8 cellular contexts compared by ENCODE assay signal in the genomic region with DNA sequence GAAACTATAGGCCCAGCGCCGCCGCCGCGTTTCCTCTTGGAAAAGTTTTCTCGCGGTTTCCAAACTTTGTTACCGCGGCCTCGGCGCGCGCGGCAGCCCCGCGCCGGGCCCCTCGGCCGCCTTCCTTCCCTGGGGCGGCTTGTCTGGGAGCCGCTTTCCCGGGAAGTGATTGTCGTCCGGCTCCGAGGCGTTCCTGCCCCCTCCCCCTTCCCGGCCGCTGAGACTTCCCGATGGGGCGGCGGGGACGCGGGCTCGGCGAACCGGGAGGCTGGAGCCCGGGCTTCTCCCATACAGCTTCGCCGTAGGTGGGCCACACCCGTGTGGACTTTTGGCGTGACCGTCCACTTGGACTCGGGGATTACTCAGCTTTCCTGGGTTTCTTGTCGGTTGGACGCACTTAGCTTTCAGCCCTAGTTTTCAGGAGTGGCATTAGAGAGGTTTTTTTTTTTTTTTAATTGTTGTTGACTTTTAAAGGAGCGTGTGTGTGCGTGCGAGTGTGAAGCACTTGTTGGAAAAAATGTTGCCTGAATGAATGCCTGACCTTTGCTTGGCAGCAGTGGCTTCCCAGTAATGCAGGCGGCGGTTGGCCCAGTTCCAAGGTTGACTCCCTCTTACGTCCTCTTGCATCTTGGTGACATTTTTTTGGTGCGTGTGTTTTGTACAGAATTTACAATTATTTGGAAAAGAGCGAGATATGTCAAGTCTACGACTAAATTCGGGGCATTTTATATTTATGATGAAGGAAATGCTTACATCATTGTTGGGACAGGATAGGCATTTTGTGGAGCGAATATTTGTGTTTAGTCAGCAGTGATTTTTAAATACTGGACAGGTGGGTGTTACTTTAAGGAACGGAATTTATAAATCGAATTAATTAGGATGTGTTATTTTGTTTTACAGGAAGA. TPM values are rescaled to one million over a fixed set of nuclear protein-coding genes. Genes with fewer than 3 reads are reported as not detected.
DNase-seq lines count a peak whose midpoint lies in the region; ATAC-seq and TF ChIP-seq lines count a peak whose summit lies in the region.

No MANE protein-coding gene starts in this region.

- no peaks in the 10 kb centered on the region for H3K27me3 ChIP-seq in NT2/D1 (ENCODE audit: insufficient read depth, insufficient read length)

- H3K4me1 ChIP-seq in NT2/D1 (ENCODE audit: insufficient read depth, insufficient read length), result no peaks in the 10 kb centered on the region

- H3K9me3 ChIP-seq in NT2/D1 (ENCODE audit: insufficient read depth, low read length), result no peaks in the 10 kb centered on the region

- peaks cover 38% of the 10 kb centered on the region for H3K36me3 Mint-ChIP-seq in activated T-helper 2 cell treated with anti-CD3 and anti-CD28 coated beads, Interferon-gamma antibody, Interleukin-2, Interleukin-4, amounts not matched to agents 10 μg/mL and 5 μg/mL and 100 μg/mL, durations not matched to agents 14 hours and 24 hours and 36 hours (ENCODE audit: low read depth)
- no peaks in the 10 kb centered on the region for H3K36me3 Mint-ChIP-seq in natural killer cell

- peaks cover 7% of the 10 kb centered on the region for H3K9me3 Mint-ChIP-seq in activated T-helper 2 cell treated with anti-CD3 and anti-CD28 coated beads, Interferon-gamma antibody, Interleukin-2, Interleukin-4, amounts not matched to agents 10 μg/mL and 5 μg/mL and 100 μg/mL, durations not matched to agents 14 hours and 24 hours and 36 hours
- H3K9me3 Mint-ChIP-seq in natural killer cell, result peaks cover 0 to 3% of the 10 kb centered on the region in 2 donors

- peaks cover 36% of the 10 kb centered on the region for H3K4me1 Mint-ChIP-seq in activated T-helper 2 cell treated with anti-CD3 and anti-CD28 coated beads, Interferon-gamma antibody, Interleukin-2, Interleukin-4, amounts not matched to agents 10 μg/mL and 5 μg/mL and 100 μg/mL, durations not matched to agents 14 hours and 24 hours and 36 hours (ENCODE audit: low read depth)
- peaks cover 27 to 34% of the 10 kb centered on the region in 2 donors for H3K4me1 Mint-ChIP-seq in natural killer cell

- peaks cover 33% of the 10 kb centered on the region for H3K36me3 ChIP-seq in NT2/D1 (ENCODE audit: insufficient read depth, insufficient read length, low read length)

- H3K9ac ChIP-seq in NT2/D1 (ENCODE audit: insufficient read length, low read depth), result peak overlapping the region; percentile 79

- H3K4me3 ChIP-seq in GM12864 (ENCODE audit: low read depth, low read length), result peak overlapping the region; percentile 96
- H3K4me3 ChIP-seq in NT2/D1 (ENCODE audit: insufficient read length, low read depth), result peak overlapping the region; percentile 49
- peak overlapping the region; percentile 89 for H3K4me3 ChIP-seq in fibroblast of villous mesenchyme (ENCODE audit: low read depth, low read length)

- intact Hi-C loops in activated T-helper 2 cell treated with anti-CD3 and anti-CD28 coated beads, Interferon-gamma antibody, Interleukin-2, Interleukin-4, amounts not matched to agents 10 μg/mL and 5 μg/mL and 100 μg/mL, durations not matched to agents 14 hours and 24 hours and 36 hours (cut with micrococcal nuclease), result loop anchor here (1.0 kb wide), 2 partner anchors 12 to 16 kb away; no protein-coding TSS in a partner anchor
- intact Hi-C loops in natural killer cell (cut with micrococcal nuclease), result no loop called here

- ATAC-seq in HG03342 (IDR thresholded peaks at IDR 0.05; ENCODE audit: unreplicated experiment), result peak; percentile 23
- peak in 2 of 3 donors; percentile 9 to 11 for ATAC-seq in natural killer cell
- no peak for ATAC-seq in HG02938 (IDR thresholded peaks at IDR 0.05; ENCODE audit: unreplicated experiment)

- peak overlapping the region; percentile 85 for H3K27ac Mint-ChIP-seq in activated T-helper 2 cell treated with anti-CD3 and anti-CD28 coated beads, Interferon-gamma antibody, Interleukin-2, Interleukin-4, amounts not matched to agents 10 μg/mL and 5 μg/mL and 100 μg/mL, durations not matched to agents 14 hours and 24 hours and 36 hours
- H3K27ac Mint-ChIP-seq in natural killer cell, result peak overlapping the region in 1 of 2 donors; percentile 44

- TF ChIP-seq CTCF in GM12864 (IDR thresholded peaks at IDR 0.05; ENCODE audit: low read depth, low read length, missing control alignments) (no peak), fibroblast of villous mesenchyme (IDR thresholded peaks at IDR 0.05; ENCODE audit: insufficient read depth, low read depth, low read length) (no peak), natural killer cell (IDR thresholded peaks at IDR 0.05) (no peak)

- H3K27me3 Mint-ChIP-seq in activated T-helper 2 cell treated with anti-CD3 and anti-CD28 coated beads, Interferon-gamma antibody, Interleukin-2, Interleukin-4, amounts not matched to agents 10 μg/mL and 5 μg/mL and 100 μg/mL, durations not matched to agents 14 hours and 24 hours and 36 hours (ENCODE audit: low read depth), result peaks cover 7% of the 10 kb centered on the region
- H3K27me3 Mint-ChIP-seq in natural killer cell (ENCODE audit: low read depth in 2 of 2), result peaks cover 8 to 19% of the 10 kb centered on the region in 2 donors

- peak overlapping the region; percentile 95 for H3K4me3 Mint-ChIP-seq in activated T-helper 2 cell treated with anti-CD3 and anti-CD28 coated beads, Interferon-gamma antibody, Interleukin-2, Interleukin-4, amounts not matched to agents 10 μg/mL and 5 μg/mL and 100 μg/mL, durations not matched to agents 14 hours and 24 hours and 36 hours (ENCODE audit: low read depth)
- H3K4me3 Mint-ChIP-seq in natural killer cell, result peak overlapping the region; percentile 86

- no peak for DNase-seq in GM12864 (ENCODE audit: low read depth)
- peak; percentile 27 for DNase-seq in NT2/D1 (ENCODE audit: low read depth, low spot score)
- peak; percentile 17 for DNase-seq in activated T-helper 2 cell treated with anti-CD3 and anti-CD28 coated beads, Interferon-gamma antibody, Interleukin-2, Interleukin-4, amounts not matched to agents 10 μg/mL and 5 μg/mL and 100 μg/mL, durations not matched to agents 14 hours and 24 hours and 36 hours (ENCODE audit: low spot score)
- peak; percentile 90 for DNase-seq in fibroblast of villous mesenchyme (ENCODE audit: low read depth)
- no peak for DNase-seq in natural killer cell
- peak; percentile 80 for DNase-seq in stromal cell of bone marrow (ENCODE audit: low read depth)

RNA-seq across cellular contexts. Expression of a gene that starts 0.8 kb away (rescaled TPM):
- 272 and 298 TPM in 2 replicates for total RNA-seq in activated T-helper 2 cell treated with anti-CD3 and anti-CD28 coated beads, Interferon-gamma antibody, Interleukin-2, Interleukin-4, amounts not matched to agents 10 μg/mL and 5 μg/mL and 100 μg/mL, durations not matched to agents 14 hours and 24 hours and 36 hours
- 455 and 461 TPM in 2 replicates for total RNA-seq in fibroblast of villous mesenchyme
- total RNA-seq in natural killer cell, result 10 to 100 TPM; 34.4 to 53.0 (median 49.8) TPM

Comparison
In these comparisons a context has a peak if more than half of its experiments do, and no peak if none do; other contexts are left out.
1. DNase-seq: peak in NT2/D1 (single experiment), activated T-helper 2 cell treated with anti-CD3 and anti-CD28 coated beads, Interferon-gamma antibody, Interleukin-2, Interleukin-4, amounts not matched to agents 10 μg/mL and 5 μg/mL and 100 μg/mL, durations not matched to agents 14 hours and 24 hours and 36 hours (single experiment), fibroblast of villous mesenchyme (single experiment) and stromal cell of bone marrow (single experiment); none in GM12864 (single experiment) and natural killer cell (single experiment).
2. Peak in every context shown above with its lines, with median percentiles within 50 percentile points of each other: H3K4me3 ChIP-seq.